In the genomic region with DNA sequence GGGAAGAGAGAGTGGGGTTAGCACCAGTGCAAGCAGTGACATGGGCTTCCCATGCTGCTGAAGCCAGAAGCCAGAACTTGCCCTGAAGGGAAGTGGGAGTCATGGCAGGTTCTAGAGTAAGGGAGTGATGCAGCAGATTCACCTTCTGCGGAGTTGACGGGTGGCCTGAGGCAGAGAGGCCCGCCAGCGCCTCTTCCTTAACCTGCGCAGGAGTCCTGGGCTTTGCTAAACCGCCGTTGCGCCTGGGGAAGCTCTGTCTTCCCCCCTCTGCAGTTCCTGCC, we compare ENCODE assay signal across 8 cellular contexts.
DNase-seq lines count a peak whose midpoint lies in the region; TF ChIP-seq lines count a peak whose summit lies in the region.
"Had no signal": no experiment of that assay in that cellular context is flagged by ENCODE, and none has a peak within 500 bp of the region (broad histone marks: within the 10 kb centered on the region; RNA-seq: fewer than 3 reads in every experiment).

No MANE protein-coding gene starts in this region.

- H3K36me3 Mint-ChIP-seq in activated naive CD8-positive, alpha-beta T cell = no peaks in the 10 kb centered on the region

- peak overlapping the region; percentile 66 for H3K27ac Mint-ChIP-seq in activated naive CD8-positive, alpha-beta T cell

- peak overlapping the region; percentile 95 for H2AFZ ChIP-seq in smooth muscle cell (ENCODE audit: low read depth)

- TF ChIP-seq CTCF in HEK293 (tag by site-specific recombination; IDR thresholded peaks at IDR 0.05) (no peak), smooth muscle cell (IDR thresholded peaks at IDR 0.05; ENCODE audit: borderline replicate concordance, insufficient read depth, poor library complexity, severe bottlenecking) (no peak)

- 62% methylated on average over 8 of the region's 8 CpGs for WGBS in smooth muscle cell (ENCODE audit: low lambda C conversion rate)

- H3K9me3 ChIP-seq in HEK293 (ENCODE audit: control insufficient read depth, insufficient read depth, low read depth, low read length) (no peaks in the 10 kb centered on the region), iPS-18c (ENCODE audit: control insufficient read depth, insufficient read depth, low read length) (no peaks in the 10 kb centered on the region), smooth muscle cell (replicated peaks; ENCODE audit: low read depth) (no peaks in the 10 kb centered on the region)

- H3K36me3 ChIP-seq in HEK293 (ENCODE audit: control insufficient read depth in 2 of 2, insufficient read depth in 1 of 2, low read length in 2 of 2) (peaks cover 0 to 16% of the 10 kb centered on the region in 2 experiments; a peak in 1 of 3 replicates), smooth muscle cell (ENCODE audit: low read depth) (no peaks in the 10 kb centered on the region)

- no peak overlapping the region for H3K27ac ChIP-seq in HEK293 (ENCODE audit: extremely low read depth, low read depth, low read length)
- no peak overlapping the region for H3K27ac ChIP-seq in smooth muscle cell (ENCODE audit: low read depth)

- H3K9ac ChIP-seq in smooth muscle cell (ENCODE audit: low read depth) = no peak overlapping the region

- H3K4me3 ChIP-seq in HEK293 (ENCODE audit: low read depth, low read length) = no peak overlapping the region
- peak overlapping the region; percentile 75; the same call in 1 of the 2 replicates for H3K4me3 ChIP-seq in iPS-18c (ENCODE audit: insufficient read depth, low read depth, low read length)
- peak overlapping the region; percentile 70 for H3K4me3 ChIP-seq in smooth muscle cell

- POLR2A ChIA-PET in HEK293 (lab: Yijun Ruan, JAX) = no interaction called here

- peak overlapping the region; percentile 79 for H3K4me3 Mint-ChIP-seq in activated naive CD8-positive, alpha-beta T cell

- no peaks in the 10 kb centered on the region for H3K27me3 Mint-ChIP-seq in activated naive CD8-positive, alpha-beta T cell

- CTCF ChIA-PET in HEK293 (lab: Yijun Ruan, JAX) = no interaction called here

- DNase-seq in smooth muscle cell (lab: John Stamatoyannopoulos, UW; ENCODE audit: unreplicated experiment) = no peak
- DNase-seq in mucosa of gallbladder (ENCODE audit: low spot score) = no peak
- no peak for DNase-seq in germinal center (ENCODE audit: low spot score)
- DNase-seq in NCI-H526 (lab: John Stamatoyannopoulos, UW) = no peak
- DNase-seq: NCI-H146 had no signal

- H3F3A ChIP-seq in smooth muscle cell (ENCODE audit: low read depth) = no peaks in the 10 kb centered on the region

- no peaks in the 10 kb centered on the region for H3K9me3 Mint-ChIP-seq in activated naive CD8-positive, alpha-beta T cell (ENCODE audit: low read depth)

- H3K79me2 ChIP-seq in smooth muscle cell (ENCODE audit: low read depth) = no peaks in the 10 kb centered on the region

- no peaks in the 10 kb centered on the region for H4K20me1 ChIP-seq in smooth muscle cell (ENCODE audit: low read depth)

- no peaks in the 10 kb centered on the region for H3K27me3 ChIP-seq in smooth muscle cell (ENCODE audit: low read depth)

- H3K4me1 ChIP-seq in HEK293 (ENCODE audit: control insufficient read depth, insufficient read depth, low read length) (no peaks in the 10 kb centered on the region), smooth muscle cell (ENCODE audit: low read depth) (no peaks in the 10 kb centered on the region)

- peaks cover 6% of the 10 kb centered on the region for H3K4me1 Mint-ChIP-seq in activated naive CD8-positive, alpha-beta T cell (ENCODE audit: low read depth)

- peak overlapping the region; percentile 99 for H3K4me2 ChIP-seq in smooth muscle cell

TF ChIP-seq in HEK293, 187 proteins besides CTCF, POLR2A, EP300 and RAD21:
- TF ChIP-seq, protein P1, sequence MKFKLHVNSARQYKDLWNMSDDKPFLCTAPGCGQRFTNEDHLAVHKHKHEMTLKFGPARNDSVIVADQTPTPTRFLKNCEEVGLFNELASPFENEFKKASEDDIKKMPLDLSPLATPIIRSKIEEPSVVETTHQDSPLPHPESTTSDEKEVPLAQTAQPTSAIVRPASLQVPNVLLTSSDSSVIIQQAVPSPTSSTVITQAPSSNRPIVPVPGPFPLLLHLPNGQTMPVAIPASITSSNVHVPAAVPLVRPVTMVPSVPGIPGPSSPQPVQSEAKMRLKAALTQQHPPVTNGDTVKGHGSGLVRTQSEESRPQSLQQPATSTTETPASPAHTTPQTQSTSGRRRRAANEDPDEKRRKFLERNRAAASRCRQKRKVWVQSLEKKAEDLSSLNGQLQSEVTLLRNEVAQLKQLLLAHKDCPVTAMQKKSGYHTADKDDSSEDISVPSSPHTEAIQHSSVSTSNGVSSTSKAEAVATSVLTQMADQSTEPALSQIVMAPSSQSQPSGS (tag by site-specific recombination; IDR thresholded peaks at IDR 0.05; ENCODE audit: low read depth) = no peak
- peak; percentile 87 for TF ChIP-seq ZNF16 (tag by site-specific recombination; IDR thresholded peaks at IDR 0.05; ENCODE audit: low read depth)
- TF ChIP-seq, protein P2, sequence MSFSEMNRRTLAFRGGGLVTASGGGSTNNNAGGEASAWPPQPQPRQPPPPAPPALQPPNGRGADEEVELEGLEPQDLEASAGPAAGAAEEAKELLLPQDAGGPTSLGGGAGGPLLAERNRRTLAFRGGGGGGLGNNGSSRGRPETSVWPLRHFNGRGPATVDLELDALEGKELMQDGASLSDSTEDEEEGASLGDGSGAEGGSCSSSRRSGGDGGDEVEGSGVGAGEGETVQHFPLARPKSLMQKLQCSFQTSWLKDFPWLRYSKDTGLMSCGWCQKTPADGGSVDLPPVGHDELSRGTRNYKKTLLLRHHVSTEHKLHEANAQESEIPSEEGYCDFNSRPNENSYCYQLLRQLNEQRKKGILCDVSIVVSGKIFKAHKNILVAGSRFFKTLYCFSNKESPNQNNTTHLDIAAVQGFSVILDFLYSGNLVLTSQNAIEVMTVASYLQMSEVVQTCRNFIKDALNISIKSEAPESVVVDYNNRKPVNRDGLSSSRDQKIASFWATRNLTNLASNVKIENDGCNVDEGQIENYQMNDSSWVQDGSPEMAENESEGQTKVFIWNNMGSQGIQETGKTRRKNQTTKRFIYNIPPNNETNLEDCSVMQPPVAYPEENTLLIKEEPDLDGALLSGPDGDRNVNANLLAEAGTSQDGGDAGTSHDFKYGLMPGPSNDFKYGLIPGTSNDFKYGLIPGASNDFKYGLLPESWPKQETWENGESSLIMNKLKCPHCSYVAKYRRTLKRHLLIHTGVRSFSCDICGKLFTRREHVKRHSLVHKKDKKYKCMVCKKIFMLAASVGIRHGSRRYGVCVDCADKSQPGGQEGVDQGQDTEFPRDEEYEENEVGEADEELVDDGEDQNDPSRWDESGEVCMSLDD (tag by site-specific recombination; IDR thresholded peaks at IDR 0.05) = no peak
- TF ChIP-seq, protein P3, sequence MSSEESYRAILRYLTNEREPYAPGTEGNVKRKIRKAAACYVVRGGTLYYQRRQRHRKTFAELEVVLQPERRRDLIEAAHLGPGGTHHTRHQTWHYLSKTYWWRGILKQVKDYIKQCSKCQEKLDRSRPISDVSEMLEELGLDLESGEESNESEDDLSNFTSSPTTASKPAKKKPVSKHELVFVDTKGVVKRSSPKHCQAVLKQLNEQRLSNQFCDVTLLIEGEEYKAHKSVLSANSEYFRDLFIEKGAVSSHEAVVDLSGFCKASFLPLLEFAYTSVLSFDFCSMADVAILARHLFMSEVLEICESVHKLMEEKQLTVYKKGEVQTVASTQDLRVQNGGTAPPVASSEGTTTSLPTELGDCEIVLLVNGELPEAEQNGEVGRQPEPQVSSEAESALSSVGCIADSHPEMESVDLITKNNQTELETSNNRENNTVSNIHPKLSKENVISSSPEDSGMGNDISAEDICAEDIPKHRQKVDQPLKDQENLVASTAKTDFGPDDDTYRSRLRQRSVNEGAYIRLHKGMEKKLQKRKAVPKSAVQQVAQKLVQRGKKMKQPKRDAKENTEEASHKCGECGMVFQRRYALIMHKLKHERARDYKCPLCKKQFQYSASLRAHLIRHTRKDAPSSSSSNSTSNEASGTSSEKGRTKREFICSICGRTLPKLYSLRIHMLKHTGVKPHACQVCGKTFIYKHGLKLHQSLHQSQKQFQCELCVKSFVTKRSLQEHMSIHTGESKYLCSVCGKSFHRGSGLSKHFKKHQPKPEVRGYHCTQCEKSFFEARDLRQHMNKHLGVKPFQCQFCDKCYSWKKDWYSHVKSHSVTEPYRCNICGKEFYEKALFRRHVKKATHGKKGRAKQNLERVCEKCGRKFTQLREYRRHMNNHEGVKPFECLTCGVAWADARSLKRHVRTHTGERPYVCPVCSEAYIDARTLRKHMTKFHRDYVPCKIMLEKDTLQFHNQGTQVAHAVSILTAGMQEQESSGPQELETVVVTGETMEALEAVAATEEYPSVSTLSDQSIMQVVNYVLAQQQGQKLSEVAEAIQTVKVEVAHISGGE (tag by site-specific recombination; conservative IDR thresholded peaks at IDR 0.05; ENCODE audit: low read depth) = no peak
